In the genomic region with DNA sequence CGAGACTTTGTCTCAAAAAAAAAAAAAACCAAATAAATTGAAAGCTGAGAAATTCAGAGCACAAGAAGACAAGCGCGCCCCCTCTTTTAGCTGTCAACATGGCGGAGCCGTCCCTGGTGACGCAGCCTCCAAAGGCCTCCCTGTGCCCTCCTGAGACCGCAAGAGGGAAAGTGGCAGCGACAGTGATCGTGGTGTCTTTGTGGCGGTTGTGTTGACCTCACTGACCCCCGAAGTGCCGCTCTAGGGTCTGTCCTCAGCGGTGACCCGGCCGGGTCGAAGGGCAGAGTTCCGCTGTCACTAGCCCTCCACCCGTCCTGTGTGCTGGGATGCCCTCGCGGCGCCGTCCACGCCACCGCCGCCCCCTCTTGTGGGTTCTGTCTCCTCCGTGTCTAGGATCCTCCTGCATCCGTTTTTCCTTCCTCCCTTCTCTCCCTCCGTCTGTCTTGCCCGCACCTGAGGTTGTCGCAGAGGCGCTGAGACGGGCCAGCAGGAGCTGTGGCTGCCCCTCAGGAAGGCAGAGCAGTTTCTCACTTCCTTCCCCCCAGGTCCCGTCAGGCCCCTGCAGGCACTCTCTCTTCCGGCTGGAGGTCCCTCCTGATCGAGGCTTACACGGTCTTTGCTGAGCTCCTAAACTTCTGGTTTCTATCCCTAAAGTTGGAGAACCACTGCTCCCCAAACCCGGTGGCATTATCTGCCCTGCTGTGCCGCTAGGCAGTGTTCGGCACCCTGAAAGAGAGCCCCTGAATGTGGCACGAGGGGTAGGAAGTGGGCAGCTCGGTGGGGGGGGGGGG, we compare ENCODE assay signal across 8 cellular contexts. TPM values are rescaled to one million over a fixed set of nuclear protein-coding genes. Genes with fewer than 3 reads are reported as not detected.
A peak's percentile ranks its signal among the peaks of the same experiment; 100 is the strongest.
DNase-seq lines count a peak whose midpoint lies in the region; ATAC-seq, FAIRE-seq and TF ChIP-seq lines count a peak whose summit lies in the region.

No MANE protein-coding gene starts in this region.

- FAIRE-seq in small intestine (lab: Jason Lieb, UNC) = no peak

- H3K36me3 ChIP-seq in small intestine (ENCODE audit: control insufficient read depth in 2 of 2, insufficient read depth in 2 of 2, low read length in 2 of 2) = no peaks in the 10 kb centered on the region

- intact Hi-C loops in dorsolateral prefrontal cortex (cut with DNase I) = loop anchor here in 1 of 2 donors (10.0 kb wide), 1 partner anchor 192 kb away; a partner anchor contains a TSS

- H3K4me3 ChIP-seq in GM12865 (ENCODE audit: low read depth, low read length) (peak overlapping the region; percentile 68), dorsolateral prefrontal cortex (peak overlapping the region in 30 of 59 donors; percentile 4 to 49 (median 28)), small intestine (ENCODE audit: low read depth in 1 of 2, low read length in 2 of 2) (peak overlapping the region; percentile 28 to 29)

- DNase-seq in GM12865 (ENCODE audit: low read depth) (peak; percentile 55), T-helper 9 cell (peak; percentile 21), dorsolateral prefrontal cortex (no peak), small intestine (no peak), NCI-H526 (lab: John Stamatoyannopoulos, UW) (no peak), retina (no peak), NCI-H2196 (lab: John Stamatoyannopoulos, UW; ENCODE audit: unreplicated experiment) (no peak)

- 69 to 88% (median 74%) methylated on average over 41 of the region's 41 CpGs for WGBS in small intestine, 3 donors

- no peaks in the 10 kb centered on the region for H3K9me3 ChIP-seq in small intestine (ENCODE audit: control insufficient read depth, low read depth)

- no peak for ATAC-seq in GM21367 (IDR thresholded peaks at IDR 0.05; ENCODE audit: unreplicated experiment)

- H3K27ac ChIP-seq in dorsolateral prefrontal cortex = peak overlapping the region in 14 of 59 donors; percentile 2 to 59 (median 24)
- peak overlapping the region; percentile 52 to 59 for H3K27ac ChIP-seq in small intestine (ENCODE audit: low read depth in 1 of 2, low read length in 1 of 2)

- H3K4me1 ChIP-seq in small intestine (ENCODE audit: control insufficient read depth in 2 of 2, insufficient read depth in 1 of 2, low read depth in 1 of 2, low read length in 1 of 2) = no peaks in the 10 kb centered on the region

- no peak for TF ChIP-seq CTCF in GM12865 (IDR thresholded peaks at IDR 0.05; ENCODE audit: insufficient read depth, low read depth, low read length, missing control alignments)
- TF ChIP-seq CTCF in dorsolateral prefrontal cortex (IDR thresholded peaks at IDR 0.05 in 54 of 56, conservative IDR thresholded peaks at IDR 0.05 in 2 of 56; ENCODE audit: low read depth in 1 of 56, partially characterized antibody in 56 of 56) = no peak

- no peaks in the 10 kb centered on the region for H3K27me3 ChIP-seq in dorsolateral prefrontal cortex
- no peaks in the 10 kb centered on the region for H3K27me3 ChIP-seq in small intestine (ENCODE audit: control insufficient read depth in 2 of 2, insufficient read depth in 2 of 2, low read length in 2 of 2)

RNA-seq across cellular contexts. Expression of a gene that starts 7.2 kb away (rescaled TPM):
- 10 to 100 TPM in 8 of 120 experiments, 1 to 10 TPM in 111, under 1 TPM in 1; 0.41 to 13.6 (median 3.8) TPM for total RNA-seq in dorsolateral prefrontal cortex
- polyA plus RNA-seq in small intestine = 10 to 100 TPM in 1 of 3 donors, 1 to 10 TPM in 1, under 1 TPM in 1; 0.67 to 11.0 (median 1.1) TPM

RNA-seq across cellular contexts. Expression of a gene that starts 13.8 kb away (rescaled TPM):
- total RNA-seq in dorsolateral prefrontal cortex = 1 to 10 TPM in 5 of 120 experiments, under 1 TPM in 75, not detected in 40; 0.28 to 1.8 (median 0.50) TPM
- under 1 TPM in 1 of 3 donors, not detected in 2; 0.12 TPM for polyA plus RNA-seq in small intestine

RNA-seq across cellular contexts. Expression of a gene that starts 49.0 kb away (rescaled TPM):
- total RNA-seq in dorsolateral prefrontal cortex = 100 to 1,000 TPM in 2 of 120 experiments, 10 to 100 TPM in 118; 10.5 to 104 (median 28.0) TPM
- 100 to 1,000 TPM in 2 of 3 donors, 10 to 100 TPM in 1; 77.3 to 190 (median 173) TPM for polyA plus RNA-seq in small intestine

RNA-seq across cellular contexts. Expression of a gene that starts 52.4 kb away (rescaled TPM):
- 10 to 100 TPM; 35.7 to 91.2 (median 55.2) TPM for total RNA-seq in dorsolateral prefrontal cortex
- polyA plus RNA-seq in small intestine = 10 to 100 TPM in 1 of 3 donors, 1 to 10 TPM in 2; 8.1 to 11.4 (median 9.8) TPM

Comparison
In these comparisons a context has a peak if more than half of its experiments do, and no peak if none do; other contexts are left out.
1. DNase-seq: peak in GM12865 (single experiment) and T-helper 9 cell (single experiment); none in dorsolateral prefrontal cortex (0 of 10), small intestine (single experiment), NCI-H526 (0 of 2), retina (single experiment) and NCI-H2196 (single experiment).
2. Peak in every context shown above with its lines, with median percentiles within 50 percentile points of each other: H3K4me3 ChIP-seq.